11 cellular contexts compared by ENCODE assay signal in the genomic region with DNA sequence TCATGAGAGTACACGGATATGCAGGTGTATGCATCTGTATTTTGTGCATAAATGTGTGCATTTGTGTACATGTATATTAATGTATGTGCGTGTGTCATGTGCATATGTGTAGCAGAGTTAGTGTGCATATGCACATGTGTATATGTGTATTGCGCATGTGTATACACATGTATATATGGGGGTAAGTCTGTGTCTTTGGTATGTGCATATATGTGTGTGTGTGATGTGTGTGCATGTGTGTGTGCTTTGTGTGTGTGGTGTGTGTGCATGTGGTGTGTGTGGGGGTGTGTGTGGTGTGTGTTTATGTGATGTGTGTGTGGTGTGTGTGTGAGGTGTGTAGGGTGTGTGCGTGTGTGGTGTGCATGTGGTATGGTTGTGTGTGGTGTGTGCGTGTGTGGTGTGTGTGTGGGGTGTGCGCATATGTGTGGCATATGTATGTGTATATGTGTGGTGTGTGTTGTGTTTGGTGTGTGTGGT. TPM values are rescaled to one million over a fixed set of nuclear protein-coding genes. Genes with fewer than 3 reads are reported as not detected.
DNase-seq lines count a peak whose midpoint lies in the region; ATAC-seq, FAIRE-seq and TF ChIP-seq lines count a peak whose summit lies in the region.
"Had no signal": no experiment of that assay in that cellular context is flagged by ENCODE, and none has a peak within 500 bp of the region (broad histone marks: within the 10 kb centered on the region; RNA-seq: fewer than 3 reads in every experiment).

No MANE protein-coding gene starts in this region.

- peaks cover 44% of the 10 kb centered on the region for H3K4me1 ChIP-seq in A673 (ENCODE audit: insufficient read depth, low read length, poor library complexity, severe bottlenecking)
- H3K4me1 ChIP-seq in endothelial cell of umbilical vein (ENCODE audit: control insufficient read depth, extremely low read depth, insufficient read depth, low read length), result peaks cover 29% of the 10 kb centered on the region
- peaks cover 49% of the 10 kb centered on the region for H3K4me1 ChIP-seq in osteoblast (ENCODE audit: insufficient read depth, low read length)
- H3K4me1 ChIP-seq in colonic mucosa, result no peaks in the 10 kb centered on the region
- H3K4me1 ChIP-seq: BE2C had no signal

- H3K4me2 ChIP-seq in endothelial cell of umbilical vein (ENCODE audit: insufficient read depth, low read length) (no peak overlapping the region), osteoblast (ENCODE audit: insufficient read depth, low read length) (peak overlapping the region; percentile 77)

- no peak for TF ChIP-seq POLR2A in endothelial cell of umbilical vein (IDR thresholded peaks at IDR 0.05; ENCODE audit: low read depth, low read length)

- H3K9me3 ChIP-seq in A673 (ENCODE audit: low read depth, low read length, poor library complexity, severe bottlenecking) (no peaks in the 10 kb centered on the region), endothelial cell of umbilical vein (replicated peaks; ENCODE audit: control insufficient read depth, insufficient read depth, low read length) (no peaks in the 10 kb centered on the region), osteoblast (ENCODE audit: low read depth, low read length) (no peaks in the 10 kb centered on the region), colonic mucosa (no peaks in the 10 kb centered on the region)
- H3K9me3 ChIP-seq: BE2C had no signal

- peak overlapping the region; percentile 41 for H3K27ac ChIP-seq in A673 (ENCODE audit: low read depth, low read length, poor library complexity, severe bottlenecking)
- H3K27ac ChIP-seq in RWPE1, result peak overlapping the region; percentile 79
- peak overlapping the region; percentile 93 for H3K27ac ChIP-seq in endothelial cell of umbilical vein (ENCODE audit: insufficient read depth, low read depth, low read length)
- H3K27ac ChIP-seq in osteoblast (ENCODE audit: low read depth, low read length), result peak overlapping the region; percentile 100
- H3K27ac ChIP-seq in colonic mucosa, result no peak overlapping the region

- no peaks in the 10 kb centered on the region for H3K9me1 ChIP-seq in endothelial cell of umbilical vein (replicated peaks; ENCODE audit: control insufficient read depth, extremely low read depth, insufficient read depth, low read length)

- intact Hi-C loops in A673 (cut with micrococcal nuclease; ENCODE audit: unreplicated experiment) (no loop called here), endothelial cell of umbilical vein (cut with micrococcal nuclease) (loop anchor here (2.0 to 10.0 kb wide), 3 partner anchors 28 to 672 kb away; partner anchors contain the start of gene SPIN1), colonic mucosa (cut with DNase I) (no loop called here)

- CTCF ChIA-PET in A673 (lab: Charles Lee), result no interaction called here
- CTCF ChIA-PET in RWPE1 (lab: Yijun Ruan, JAX), result no interaction called here
- CTCF ChIA-PET in endothelial cell of umbilical vein (lab: Charles Lee), result interaction anchor here (3.1 kb wide), 1 partner anchor 28 kb away, joined by 22 read pairs; no protein-coding TSS in a partner anchor

- no peak for DNase-seq in A673 (ENCODE audit: low spot score)
- DNase-seq in RWPE1 (ENCODE audit: low spot score), result no peak
- DNase-seq in endothelial cell of umbilical vein (ENCODE audit: low read depth, low spot score), result no peak
- DNase-seq in osteoblast (ENCODE audit: insufficient read length, low spot score, missing footprints), result no peak
- no peak for DNase-seq in colonic mucosa
- no peak for DNase-seq in NCI-H1092 (lab: John Stamatoyannopoulos, UW)
- DNase-seq: BE2C; NCI-H1694 treated with DMSO at 0.1 percent for 48 hours; stimulated activated naive CD8-positive, alpha-beta T cell treated with anti-CD3 and anti-CD28 coated beads, Interleukin-15, Interleukin-2, amounts not matched to agents 100 U/mL and 50 U/mL, for 24 hours had no signal

- no peak for FAIRE-seq in endothelial cell of umbilical vein (lab: Jason Lieb, UNC)

- no TSS peak for BruUV-seq in A673 (replicated peaks; lab: Mats Ljungman, UMichigan)
- no TSS peak for BruUV-seq in endothelial cell of umbilical vein (replicated peaks; lab: Mats Ljungman, UMichigan)

- H4K20me1 ChIP-seq in endothelial cell of umbilical vein (replicated peaks; ENCODE audit: control insufficient read depth, extremely low read depth, insufficient read depth, low read length) (no peaks in the 10 kb centered on the region), osteoblast (ENCODE audit: insufficient read depth, low read length) (no peaks in the 10 kb centered on the region)

- H3K36me3 ChIP-seq in A673 (ENCODE audit: insufficient read depth, low read length, poor library complexity, severe bottlenecking), result peaks cover 25% of the 10 kb centered on the region
- peaks cover under 1 to 10% of the 10 kb centered on the region in 2 experiments for H3K36me3 ChIP-seq in endothelial cell of umbilical vein (ENCODE audit: control insufficient read depth in 2 of 2, extremely low read depth in 1 of 2, insufficient read depth in 2 of 2, low read length in 2 of 2)
- no peaks in the 10 kb centered on the region for H3K36me3 ChIP-seq in osteoblast (ENCODE audit: insufficient read depth, low read length)
- H3K36me3 ChIP-seq in colonic mucosa, result no peaks in the 10 kb centered on the region
- H3K36me3 ChIP-seq: BE2C had no signal

- TF ChIP-seq CTCF in A673 (conservative IDR thresholded peaks at IDR 0.05; ENCODE audit: low read depth, low read length), result no peak
- no peak for TF ChIP-seq CTCF in RWPE1 (conservative IDR thresholded peaks at IDR 0.05; ENCODE audit: low read depth)
- TF ChIP-seq CTCF in endothelial cell of umbilical vein (IDR thresholded peaks at IDR 0.05; ENCODE audit: extremely low read depth in 1 of 2, insufficient read depth in 1 of 2, low read depth in 1 of 2, low read length in 2 of 2), result no peak
- TF ChIP-seq CTCF in osteoblast (IDR thresholded peaks at IDR 0.05; ENCODE audit: extremely low read depth, low read depth, low read length), result no peak
- no peak for TF ChIP-seq CTCF in colonic mucosa (IDR thresholded peaks at IDR 0.05)

- ATAC-seq in HG03097 (IDR thresholded peaks at IDR 0.05; ENCODE audit: low FRiP score, unreplicated experiment) (no peak), HG02981 (IDR thresholded peaks at IDR 0.05; ENCODE audit: unreplicated experiment) (no peak)

- no peak overlapping the region for H3K4me3 ChIP-seq in A673 (ENCODE audit: low read depth, low read length, poor library complexity, severe bottlenecking)
- no peak overlapping the region for H3K4me3 ChIP-seq in endothelial cell of umbilical vein (replicated peaks in 1 of 3; ENCODE audit: insufficient read depth in 1 of 3, low read depth in 1 of 3, low read length in 3 of 3)
- H3K4me3 ChIP-seq in osteoblast (ENCODE audit: insufficient read depth, low read length), result peak overlapping the region; percentile 32
- no peak overlapping the region for H3K4me3 ChIP-seq in colonic mucosa

- dilution Hi-C loops in endothelial cell of umbilical vein (cut with MboI; ENCODE audit: extremely low pct_ligation_motif_present, low sequenced_read_pairs), result no loop called here

- POLR2A ChIA-PET in A673 (lab: Charles Lee; ENCODE audit: low non-redundant PET) (no interaction called here), RWPE1 (lab: Yijun Ruan, JAX; ENCODE audit: low non-redundant PET) (no interaction called here), endothelial cell of umbilical vein (lab: Charles Lee) (no interaction called here)

- H3K79me2 ChIP-seq in endothelial cell of umbilical vein (ENCODE audit: control insufficient read depth, insufficient read depth, low read length) (no peaks in the 10 kb centered on the region), osteoblast (ENCODE audit: insufficient read depth, low read length) (no peaks in the 10 kb centered on the region)

- H3K9ac ChIP-seq in endothelial cell of umbilical vein (replicated peaks; ENCODE audit: extremely low read depth, insufficient read depth, low read length) (peak overlapping the region; percentile 68), colonic mucosa (ENCODE audit: low read depth in 2 of 2, low read length in 2 of 2) (no peak overlapping the region)

- no peak overlapping the region for H2AFZ ChIP-seq in endothelial cell of umbilical vein (ENCODE audit: low read depth, low read length)
- no peak overlapping the region for H2AFZ ChIP-seq in osteoblast (ENCODE audit: low read length)

- H3K27me3 ChIP-seq in A673 (replicated peaks; ENCODE audit: insufficient read depth, low read depth, low read length, poor library complexity) (no peaks in the 10 kb centered on the region), endothelial cell of umbilical vein (ENCODE audit: control insufficient read depth in 2 of 2, insufficient read depth in 2 of 2, low read length in 2 of 2) (no peaks in the 10 kb centered on the region), osteoblast (ENCODE audit: insufficient read depth, low read length) (no peaks in the 10 kb centered on the region), colonic mucosa (no peaks in the 10 kb centered on the region)
- H3K27me3 ChIP-seq: BE2C had no signal

TF ChIP-seq in endothelial cell of umbilical vein, 7 proteins besides CTCF, POLR2A, EP300 and RAD21:
- TF ChIP-seq GATA2 (IDR thresholded peaks at IDR 0.05; ENCODE audit: insufficient read depth, insufficient read length, low read depth, low read length), result no peak
- no peak for TF ChIP-seq JUN (IDR thresholded peaks at IDR 0.05; ENCODE audit: borderline replicate concordance, insufficient read depth, insufficient read length, low read depth)
- no peak for TF ChIP-seq FOS (IDR thresholded peaks at IDR 0.05; ENCODE audit: borderline replicate concordance, insufficient read depth, low read length)

RNA-seq across cellular contexts. Expression of gene CTSL, which starts 13.1 kb away (rescaled TPM):
- total RNA-seq in A673 (2021) (17.0 and 21.0 TPM in 2 replicates), endothelial cell of umbilical vein (105 and 107 TPM in 2 replicates), osteoblast (384 and 396 TPM in 2 replicates), colonic mucosa (10 to 100 TPM; 32.1 to 69.9 TPM)
- 70.0 and 98.4 TPM in 2 replicates for polyA plus RNA-seq in endothelial cell of umbilical vein
- 119 and 131 TPM in 2 replicates for polyA plus RNA-seq in endothelial cell of umbilical vein (2011; cell fraction: cytosol; rRNA removed)
- polyA plus RNA-seq in endothelial cell of umbilical vein (2011; cell fraction: nucleus; rRNA removed), result 54.4 and 74.6 TPM in 2 replicates
- 159 and 194 TPM in 2 replicates for polyA plus RNA-seq in endothelial cell of umbilical vein (2012)
- polyA minus RNA-seq in endothelial cell of umbilical vein, result 47.3 and 62.3 TPM in 2 replicates
- 27.0 TPM for polyA minus RNA-seq in endothelial cell of umbilical vein (2011; cell fraction: cytosol; rRNA and poly(A)+ RNA removed)
- polyA minus RNA-seq in endothelial cell of umbilical vein (2011; cell fraction: nucleus; rRNA and poly(A)+ RNA removed), result 8.8 and 14.3 TPM in 2 replicates
